Comparison of ENCODE assay signal across 8 cellular contexts in the genomic region with DNA sequence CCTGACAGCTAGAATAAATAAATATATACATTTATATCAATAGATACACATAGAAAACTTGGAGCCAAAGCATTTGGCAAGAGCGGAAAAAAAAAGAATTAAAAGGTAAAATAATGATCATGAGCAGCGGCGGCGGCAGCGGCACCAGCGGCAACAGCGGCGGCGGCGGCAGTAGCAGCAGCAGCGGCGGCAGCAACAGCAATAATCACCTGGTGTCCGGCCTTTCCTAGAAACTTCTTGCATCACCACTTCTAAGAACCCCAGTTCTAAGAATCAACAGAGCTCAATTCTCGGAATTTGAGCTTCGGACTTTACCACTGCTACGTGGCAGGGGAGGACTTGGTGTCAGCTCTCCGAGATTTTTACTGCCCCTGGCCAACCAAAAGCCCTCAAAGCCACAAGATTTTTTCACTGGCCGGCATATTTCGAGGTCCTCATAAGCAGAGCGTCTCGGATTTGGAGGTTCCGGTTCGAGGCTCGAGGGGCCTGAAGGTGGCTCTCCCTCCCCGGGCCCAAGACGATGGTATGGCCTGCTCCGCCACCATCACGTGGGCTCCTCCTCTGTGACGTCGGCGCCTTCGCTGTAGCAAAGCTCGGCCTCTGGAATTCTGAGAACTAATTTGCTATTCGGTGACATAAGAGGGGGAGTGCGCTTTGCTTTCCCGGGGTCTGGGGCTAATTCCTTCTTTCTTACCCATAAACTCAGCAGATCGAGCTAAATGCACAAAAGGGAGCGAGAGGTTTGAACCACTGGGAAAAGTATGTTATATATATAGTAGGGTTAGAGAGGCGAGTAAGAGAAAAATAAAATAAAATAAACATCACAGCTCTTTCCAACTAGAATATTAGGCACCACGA. TPM values are rescaled to one million over a fixed set of nuclear protein-coding genes. Genes with fewer than 3 reads are reported as not detected.
DNase-seq lines count a peak whose midpoint lies in the region; ATAC-seq and TF ChIP-seq lines count a peak whose summit lies in the region.

A gene (minus strand): TSS at position 268 of the 858 bp plus-strand sequence. CDS start 11,775 bp downstream, outside the sequence.

- DNase-seq in BJ (ENCODE audit: low read depth) (peak; percentile 84), HK-2 (ENCODE audit: unreplicated experiment) (peak; percentile 92), NCI-H82 (lab: John Stamatoyannopoulos, UW) (peak; percentile 94), left lobe of liver (ENCODE audit: low spot score) (peak; percentile 93)
- peak; percentile 80 to 84 for DNase-seq in activated CD4-positive, alpha-beta T cell treated with anti-CD3 and anti-CD28 coated beads, Interleukin-2, amount 50 U/mL, for 4 hours
- DNase-seq in stimulated activated CD4-positive, alpha-beta T cell treated with anti-CD3 and anti-CD28 coated beads, Interleukin-1b, Interleukin-23, amount 100 ng/mL, for 48 hours: peak; percentile 89

- H3K4me3 Mint-ChIP-seq in dendritic cell treated with granulocyte-macrophage colony-stimulating factor and Interleukin-4, amounts not matched to agents 40 ng/mL and 50 ng/mL, for 4 days: peak within 1 kb of the TSS; percentile 87

- ATAC-seq in GM19438 (IDR thresholded peaks at IDR 0.05; ENCODE audit: low read depth, unreplicated experiment): peak; percentile 71
- peak; percentile 65 for ATAC-seq in left lobe of liver

- H3K27me3 ChIP-seq in BJ (ENCODE audit: control insufficient read depth, insufficient read depth, low read length): no peaks in the 10 kb centered on the region

- H3K4me3 ChIP-seq in BJ (ENCODE audit: low read depth, low read length): peak within 1 kb of the TSS; percentile 96

- no peaks in the 10 kb centered on the region for H3K36me3 ChIP-seq in BJ (ENCODE audit: control insufficient read depth, insufficient read depth, low read length)

- peaks cover 58% of the 10 kb centered on the region for H3K36me3 Mint-ChIP-seq in dendritic cell treated with granulocyte-macrophage colony-stimulating factor and Interleukin-4, amounts not matched to agents 40 ng/mL and 50 ng/mL, for 4 days (ENCODE audit: low read depth)

- CTCF ChIA-PET in BJ (lab: Yijun Ruan, JAX): interaction anchor here (0.6 to 8.2 kb wide), 11 partner anchors 27 to 1209 kb away, joined by 3 to 91 read pairs (median 3); no protein-coding TSS in a partner anchor

- H3K9me3 Mint-ChIP-seq in dendritic cell treated with granulocyte-macrophage colony-stimulating factor and Interleukin-4, amounts not matched to agents 40 ng/mL and 50 ng/mL, for 4 days: no peaks in the 10 kb centered on the region

- no peaks in the 10 kb centered on the region for H3K27me3 Mint-ChIP-seq in dendritic cell treated with granulocyte-macrophage colony-stimulating factor and Interleukin-4, amounts not matched to agents 40 ng/mL and 50 ng/mL, for 4 days

- intact Hi-C loops in dendritic cell treated with granulocyte-macrophage colony-stimulating factor and Interleukin-4, amounts not matched to agents 40 ng/mL and 50 ng/mL, for 4 days (cut with micrococcal nuclease): loop anchor here (1.0 to 10.0 kb wide), 6 partner anchors 27 to 759 kb away; no protein-coding TSS in a partner anchor

- H3K27ac Mint-ChIP-seq in dendritic cell treated with granulocyte-macrophage colony-stimulating factor and Interleukin-4, amounts not matched to agents 40 ng/mL and 50 ng/mL, for 4 days: peak within 1 kb of the TSS; percentile 100

- peaks cover 49% of the 10 kb centered on the region for H3K4me1 Mint-ChIP-seq in dendritic cell treated with granulocyte-macrophage colony-stimulating factor and Interleukin-4, amounts not matched to agents 40 ng/mL and 50 ng/mL, for 4 days (ENCODE audit: low read depth)

- TF ChIP-seq CTCF in BJ (IDR thresholded peaks at IDR 0.05; ENCODE audit: insufficient read depth, low read depth, low read length): no peak

- POLR2A ChIA-PET in BJ (lab: Charles Lee): interaction anchor here (0.6 to 1.1 kb wide), 11 partner anchors 209 to 761 kb away, joined by 3 to 18 read pairs (median 4); no protein-coding TSS in a partner anchor

RNA-seq across cellular contexts. Expression of the gene that starts here (rescaled TPM):
- 14.1 and 17.4 TPM in 2 replicates for polyA plus RNA-seq in BJ (2011; rRNA removed)
- polyA minus RNA-seq in BJ (2011; rRNA and poly(A)+ RNA removed): 32.3 and 36.7 TPM in 2 replicates
- total RNA-seq in left lobe of liver: 30.8 TPM

Comparison
In these comparisons a context has a peak if more than half of its experiments do, and no peak if none do; other contexts are left out.
1. Peak in every context shown above with its lines: DNase-seq, ATAC-seq and H3K4me3 ChIP-seq.